14 cellular contexts compared by ENCODE assay signal in genomic region chr15:95843241-95843851, GRCh38.
DNase-seq lines count a peak whose midpoint lies in the region; ATAC-seq and TF ChIP-seq lines count a peak whose summit lies in the region.
"Had no signal": no experiment of that assay in that cellular context is flagged by ENCODE, and none has a peak within 500 bp of the region (broad histone marks: within the 10 kb centered on the region; RNA-seq: fewer than 3 reads in every experiment).

No MANE protein-coding gene starts in this region.

- H2AFZ ChIP-seq in osteoblast (ENCODE audit: low read length) = no peak overlapping the region

- peak overlapping the region; percentile 35 for H3K4me2 ChIP-seq in osteoblast (ENCODE audit: insufficient read depth, low read length)

- intact Hi-C loops in colonic mucosa (cut with DNase I) = no loop called here

- no peaks in the 10 kb centered on the region for H3K79me2 ChIP-seq in osteoblast (ENCODE audit: insufficient read depth, low read length)

- no peaks in the 10 kb centered on the region for H4K20me1 ChIP-seq in osteoblast (ENCODE audit: insufficient read depth, low read length)

- H3K9ac ChIP-seq in colonic mucosa (ENCODE audit: low read depth in 2 of 2, low read length in 2 of 2) = no peak overlapping the region

- TF ChIP-seq CTCF in BJ (IDR thresholded peaks at IDR 0.05; ENCODE audit: insufficient read depth, low read depth, low read length) (no peak), osteoblast (IDR thresholded peaks at IDR 0.05; ENCODE audit: extremely low read depth, low read depth, low read length) (no peak), colonic mucosa (IDR thresholded peaks at IDR 0.05) (no peak)

- H3K27ac ChIP-seq in KOPT-K1 (ENCODE audit: low read depth, low read length, poor library complexity, severe bottlenecking) = peak overlapping the region; percentile 60
- no peak overlapping the region for H3K27ac ChIP-seq in osteoblast (ENCODE audit: low read depth, low read length)
- no peak overlapping the region for H3K27ac ChIP-seq in colonic mucosa
- H3K27ac ChIP-seq: RWPE1 had no signal

- CTCF ChIA-PET in BJ (lab: Yijun Ruan, JAX) = no interaction called here

- DNase-seq in BJ (ENCODE audit: low read depth) = peak; percentile 59
- peak; percentile 89 for DNase-seq in fibroblast of gingiva (ENCODE audit: low read depth)
- no peak for DNase-seq in osteoblast (ENCODE audit: insufficient read length, low spot score, missing footprints)
- no peak for DNase-seq in NCI-H1092 treated with DMSO at 0.1 percent for 48 hours (lab: John Stamatoyannopoulos, UW)
- DNase-seq in NCI-H1930 (lab: John Stamatoyannopoulos, UW) = no peak
- DNase-seq in colonic mucosa = no peak
- DNase-seq: activated naive CD4-positive, alpha-beta T cell; left colon; retina had no signal

- no peaks in the 10 kb centered on the region for H3K9me3 ChIP-seq in KOPT-K1 (ENCODE audit: insufficient read depth, low read length, poor library complexity, severe bottlenecking)
- H3K9me3 ChIP-seq in osteoblast (ENCODE audit: low read depth, low read length) = no peaks in the 10 kb centered on the region
- H3K9me3 ChIP-seq in colonic mucosa = no peaks in the 10 kb centered on the region

- POLR2A ChIA-PET in BJ (lab: Charles Lee) = no interaction called here

- H3K36me3 ChIP-seq in BJ (ENCODE audit: control insufficient read depth, insufficient read depth, low read length) (no peaks in the 10 kb centered on the region), KOPT-K1 (ENCODE audit: insufficient read depth, low read length) (no peaks in the 10 kb centered on the region), osteoblast (ENCODE audit: insufficient read depth, low read length) (no peaks in the 10 kb centered on the region), colonic mucosa (no peaks in the 10 kb centered on the region)

- H3K4me1 ChIP-seq in osteoblast (ENCODE audit: insufficient read depth, low read length) = peaks cover 15% of the 10 kb centered on the region
- H3K4me1 ChIP-seq in colonic mucosa = no peaks in the 10 kb centered on the region

- ATAC-seq in HG03460 (IDR thresholded peaks at IDR 0.05; ENCODE audit: unreplicated experiment) = no peak
- ATAC-seq: activated CD4-positive, CD25-positive, alpha-beta regulatory T cell treated with anti-CD3 and anti-CD28 coated beads, Interleukin-2, amount 50 U/mL, for 24 hours; HCT116; left colon had no signal

- H3K27me3 ChIP-seq in BJ (ENCODE audit: control insufficient read depth, insufficient read depth, low read length) = no peaks in the 10 kb centered on the region
- no peaks in the 10 kb centered on the region for H3K27me3 ChIP-seq in osteoblast (ENCODE audit: insufficient read depth, low read length)
- H3K27me3 ChIP-seq in colonic mucosa = no peaks in the 10 kb centered on the region

- H3K4me3 ChIP-seq in BJ (ENCODE audit: low read depth, low read length) = no peak overlapping the region
- H3K4me3 ChIP-seq in osteoblast (ENCODE audit: insufficient read depth, low read length) = no peak overlapping the region
- H3K4me3 ChIP-seq in colonic mucosa = no peak overlapping the region

Comparison
In these comparisons a context has a peak if more than half of its experiments do, and no peak if none do; other contexts are left out.
1. DNase-seq: peak in BJ (single experiment) and fibroblast of gingiva (single experiment); none in osteoblast (single experiment), NCI-H1092 treated with DMSO at 0.1 percent for 48 hours (single experiment), NCI-H1930 (0 of 2) and colonic mucosa (single experiment).